Comparison of ENCODE assay signal across 18 cellular contexts in the genomic region with DNA sequence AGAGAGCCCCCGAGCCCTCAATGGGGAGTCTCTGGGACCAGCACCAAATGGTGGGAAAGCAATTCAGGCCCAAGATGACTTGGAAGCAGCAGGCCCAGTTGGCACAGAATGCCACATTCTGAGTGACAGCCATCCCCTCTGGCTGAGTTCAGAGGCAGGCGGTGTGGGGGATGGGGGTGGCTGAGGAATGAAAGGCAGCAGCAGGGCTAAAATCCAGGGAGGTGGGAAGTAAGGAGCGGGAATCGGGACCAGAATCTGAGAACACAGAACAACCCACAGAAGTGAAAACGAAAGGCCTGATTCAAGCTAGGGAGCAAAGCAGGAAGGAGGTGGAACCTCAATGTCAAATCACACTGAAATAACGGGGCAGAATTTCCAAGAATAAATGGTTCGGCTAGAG.
DNase-seq lines count a peak whose midpoint lies in the region; ATAC-seq, FAIRE-seq and TF ChIP-seq lines count a peak whose summit lies in the region.
"Had no signal": no experiment of that assay in that cellular context is flagged by ENCODE, and none has a peak within 500 bp of the region (broad histone marks: within the 10 kb centered on the region; RNA-seq: fewer than 3 reads in every experiment).

No MANE protein-coding gene starts in this region.

- no peaks in the 10 kb centered on the region for H4K20me1 ChIP-seq in HepG2 (ENCODE audit: insufficient read depth, low read length)

- no peak for FAIRE-seq in HepG2 (lab: Jason Lieb, UNC)
- FAIRE-seq: urothelium cell line had no signal

- H3K4me1 ChIP-seq in HUES48 (ENCODE audit: control insufficient read depth, insufficient read depth, low read length) (peaks cover 14% of the 10 kb centered on the region), HepG2 (ENCODE audit: insufficient read depth, low read length) (no peaks in the 10 kb centered on the region)

- BruUV-seq in HepG2 (replicated peaks; lab: Mats Ljungman, UMichigan) = no TSS peak

- H3K4me3 ChIP-seq in HUES48 (ENCODE audit: low read depth, low read length) (no peak overlapping the region), dorsolateral prefrontal cortex (peak overlapping the region in 18 of 59 donors; percentile 0 to 44 (median 10)), HepG2 (replicated peaks in 1 of 3; ENCODE audit: insufficient read depth in 1 of 3, low read depth in 2 of 3, low read length in 3 of 3) (no peak overlapping the region)

- H3K9me3 ChIP-seq in HUES48 (ENCODE audit: control insufficient read depth, insufficient read depth, low read length) (no peaks in the 10 kb centered on the region), HepG2 (ENCODE audit: low read length) (no peaks in the 10 kb centered on the region)

- H3K36me3 ChIP-seq in HUES48 (ENCODE audit: control insufficient read depth, insufficient read depth, low read length) (no peaks in the 10 kb centered on the region), HepG2 (replicated peaks in 1 of 2; ENCODE audit: control insufficient read depth in 1 of 2, insufficient read depth in 2 of 2, low read length in 2 of 2) (no peaks in the 10 kb centered on the region)

- in situ Hi-C loops in HepG2 (cut with HindIII; ENCODE audit: extremely low pct_ligation_motif_present, low pct_unique_long_range_greater_than_20kb) = no loop called here

- ATAC-seq in stimulated activated naive CD8-positive, alpha-beta T cell treated with anti-CD3 and anti-CD28 coated beads, Interleukin-15, amount 100 ng/mL, for 72 hours = no peak
- ATAC-seq in HepG2 = no peak
- ATAC-seq in activated CD8-positive, alpha-beta memory T cell treated with anti-CD3 and anti-CD28 coated beads, Interleukin-2, amount 10 ng/mL, durations not matched to agents 7 days and 5 days = no peak

- TF ChIP-seq CTCF in dorsolateral prefrontal cortex (IDR thresholded peaks at IDR 0.05 in 54 of 56, conservative IDR thresholded peaks at IDR 0.05 in 2 of 56; ENCODE audit: low read depth in 1 of 56, partially characterized antibody in 56 of 56) (no peak), nephron (IDR thresholded peaks at IDR 0.05; ENCODE audit: unreplicated experiment in 3 of 3) (no peak), HepG2 (CRISPR knock-in tag; IDR thresholded peaks at IDR 0.05) (no peak)

- H3K36me3 Mint-ChIP-seq in nephron (ENCODE audit: low read depth) = peaks cover 13% of the 10 kb centered on the region
- no peaks in the 10 kb centered on the region for H3K36me3 Mint-ChIP-seq in activated CD8-positive, alpha-beta memory T cell treated with anti-CD3 and anti-CD28 coated beads, Interleukin-2, amount 10 ng/mL, durations not matched to agents 7 days and 5 days

- H3K9me3 Mint-ChIP-seq in nephron = no peaks in the 10 kb centered on the region
- no peaks in the 10 kb centered on the region for H3K9me3 Mint-ChIP-seq in stimulated activated naive CD8-positive, alpha-beta T cell treated with anti-CD3 and anti-CD28 coated beads, Interleukin-15, amount 100 ng/mL, for 72 hours
- no peaks in the 10 kb centered on the region for H3K9me3 Mint-ChIP-seq in activated CD8-positive, alpha-beta memory T cell treated with anti-CD3 and anti-CD28 coated beads, Interleukin-2, amount 10 ng/mL, durations not matched to agents 7 days and 5 days (ENCODE audit: low read depth)
- H3K9me3 Mint-ChIP-seq: activated CD4-positive, alpha-beta T cell treated with anti-CD3 and anti-CD28 coated beads, Interleukin-2, amount 10 ng/mL, durations not matched to agents 24 days and 14 days; dendritic cell treated with granulocyte-macrophage colony-stimulating factor and Interleukin-4, amounts not matched to agents 40 ng/mL and 50 ng/mL, for 4 days had no signal

- no peaks in the 10 kb centered on the region for H3K27me3 ChIP-seq in HUES48 (ENCODE audit: control insufficient read depth, insufficient read depth, low read length)
- no peaks in the 10 kb centered on the region for H3K27me3 ChIP-seq in dorsolateral prefrontal cortex
- H3K27me3 ChIP-seq in HepG2 (ENCODE audit: control insufficient read depth in 1 of 2, insufficient read depth in 2 of 2, low read length in 2 of 2) = peaks cover 0 to 1% of the 10 kb centered on the region in 2 experiments; a peak in 1 of 5 replicates

- H3K27ac ChIP-seq in HUES48 (ENCODE audit: low read depth, low read length) (peak overlapping the region; percentile 2), dorsolateral prefrontal cortex (peak overlapping the region; percentile 80 to 99 (median 96)), substantia nigra (ENCODE audit: low read depth, low read length, poor library complexity, severe bottlenecking) (peak overlapping the region; percentile 94), HepG2 (ENCODE audit: extremely low read length, insufficient read depth, low read length) (no peak overlapping the region)
- H3K27ac ChIP-seq: epithelial cell of prostate, RWPE1 had no signal

- H3K27me3 Mint-ChIP-seq in nephron (ENCODE audit: low read depth) = no peaks in the 10 kb centered on the region
- H3K27me3 Mint-ChIP-seq in stimulated activated naive CD8-positive, alpha-beta T cell treated with anti-CD3 and anti-CD28 coated beads, Interleukin-15, amount 100 ng/mL, for 72 hours = no peaks in the 10 kb centered on the region
- no peaks in the 10 kb centered on the region for H3K27me3 Mint-ChIP-seq in activated CD8-positive, alpha-beta memory T cell treated with anti-CD3 and anti-CD28 coated beads, Interleukin-2, amount 10 ng/mL, durations not matched to agents 7 days and 5 days
- H3K27me3 Mint-ChIP-seq: activated CD4-positive, alpha-beta T cell treated with anti-CD3 and anti-CD28 coated beads, Interleukin-2, amount 10 ng/mL, durations not matched to agents 24 days and 14 days; dendritic cell treated with granulocyte-macrophage colony-stimulating factor and Interleukin-4, amounts not matched to agents 40 ng/mL and 50 ng/mL, for 4 days had no signal

- no peak overlapping the region for H3K4me3 Mint-ChIP-seq in nephron
- H3K4me3 Mint-ChIP-seq in stimulated activated naive CD8-positive, alpha-beta T cell treated with anti-CD3 and anti-CD28 coated beads, Interleukin-15, amount 100 ng/mL, for 72 hours = no peak overlapping the region
- no peak overlapping the region for H3K4me3 Mint-ChIP-seq in activated CD8-positive, alpha-beta memory T cell treated with anti-CD3 and anti-CD28 coated beads, Interleukin-2, amount 10 ng/mL, durations not matched to agents 7 days and 5 days
- H3K4me3 Mint-ChIP-seq: activated CD4-positive, alpha-beta T cell treated with anti-CD3 and anti-CD28 coated beads, Interleukin-2, amount 10 ng/mL, durations not matched to agents 24 days and 14 days; dendritic cell treated with granulocyte-macrophage colony-stimulating factor and Interleukin-4, amounts not matched to agents 40 ng/mL and 50 ng/mL, for 4 days had no signal

- H3K4me1 Mint-ChIP-seq in nephron = peaks cover 21% of the 10 kb centered on the region
- no peaks in the 10 kb centered on the region for H3K4me1 Mint-ChIP-seq in stimulated activated naive CD8-positive, alpha-beta T cell treated with anti-CD3 and anti-CD28 coated beads, Interleukin-15, amount 100 ng/mL, for 72 hours
- H3K4me1 Mint-ChIP-seq in activated CD8-positive, alpha-beta memory T cell treated with anti-CD3 and anti-CD28 coated beads, Interleukin-2, amount 10 ng/mL, durations not matched to agents 7 days and 5 days = peaks cover 8% of the 10 kb centered on the region
- H3K4me1 Mint-ChIP-seq: activated CD4-positive, alpha-beta T cell treated with anti-CD3 and anti-CD28 coated beads, Interleukin-2, amount 10 ng/mL, durations not matched to agents 24 days and 14 days had no signal

- H3K79me2 ChIP-seq in HepG2 (ENCODE audit: insufficient read depth, low read length) = no peaks in the 10 kb centered on the region

- no peak overlapping the region for H2AFZ ChIP-seq in HepG2 (ENCODE audit: low read length)

- no peak for TF ChIP-seq EP300 in HepG2 (IDR thresholded peaks at IDR 0.05; ENCODE audit: low read depth in 2 of 2, low read length in 2 of 2)
- no peak for TF ChIP-seq EP300 in HepG2 (CRISPR knock-in tag; IDR thresholded peaks at IDR 0.05; ENCODE audit: borderline replicate concordance)

- no peak for TF ChIP-seq POLR2A in HepG2 (IDR thresholded peaks at IDR 0.05; ENCODE audit: insufficient read depth in 1 of 2, low read depth in 2 of 2, low read length in 2 of 2)

- no peak overlapping the region for H3K4me2 ChIP-seq in HepG2 (ENCODE audit: low read depth, low read length)

- CTCF ChIA-PET in HepG2 (lab: Yijun Ruan, JAX; ENCODE audit: low intra/inter-chr PET ratio, low total read pairs) = no interaction called here
- CTCF ChIA-PET in activated CD8-positive, alpha-beta memory T cell treated with anti-CD3 and anti-CD28 coated beads, Interleukin-2, amount 10 ng/mL, durations not matched to agents 7 days and 5 days (lab: Charles Lee) = no interaction called here

- 85% methylated on average over 7 of the region's 7 CpGs for WGBS in HepG2 (ENCODE audit: low lambda C conversion rate)

- H3K9ac ChIP-seq in HUES48 (ENCODE audit: low read depth, low read length) = no peak overlapping the region
- no peak overlapping the region for H3K9ac ChIP-seq in HepG2 (ENCODE audit: insufficient read depth, low read depth, low read length)

- peak overlapping the region in 2 of 3 experiments; percentile 9 to 11 for H3K27ac Mint-ChIP-seq in nephron
- no peak overlapping the region for H3K27ac Mint-ChIP-seq in stimulated activated naive CD8-positive, alpha-beta T cell treated with anti-CD3 and anti-CD28 coated beads, Interleukin-15, amount 100 ng/mL, for 72 hours
- H3K27ac Mint-ChIP-seq in activated CD8-positive, alpha-beta memory T cell treated with anti-CD3 and anti-CD28 coated beads, Interleukin-2, amount 10 ng/mL, durations not matched to agents 7 days and 5 days = no peak overlapping the region
- H3K27ac Mint-ChIP-seq: activated CD4-positive, alpha-beta T cell treated with anti-CD3 and anti-CD28 coated beads, Interleukin-2, amount 10 ng/mL, durations not matched to agents 24 days and 14 days; dendritic cell treated with granulocyte-macrophage colony-stimulating factor and Interleukin-4, amounts not matched to agents 40 ng/mL and 50 ng/mL, for 4 days had no signal

- intact Hi-C loops in dorsolateral prefrontal cortex (cut with DNase I) (loop anchor here (5.0 to 10.0 kb wide), 2 partner anchors 56 to 127 kb away; no protein-coding TSS in a partner anchor), HepG2 (cut with micrococcal nuclease; ENCODE audit: unreplicated experiment) (no loop called here)

- POLR2A ChIA-PET in HepG2 (lab: Yijun Ruan, JAX) = no interaction called here

- DNase-seq in dorsolateral prefrontal cortex (peak in 6 of 10 donors; percentile 58 to 77 (median 70)), substantia nigra (lab: John Stamatoyannopoulos, UW) (peak in 33 of 49 donors; percentile 28 to 75 (median 48)), HepG2 (ENCODE audit: low spot score) (no peak), dermis blood vessel endothelial cell (no peak)
- no peak for DNase-seq in stimulated activated naive CD8-positive, alpha-beta T cell treated with anti-CD3 and anti-CD28 coated beads, Interleukin-15, amount 100 ng/mL, for 72 hours
- DNase-seq in activated CD8-positive, alpha-beta memory T cell treated with anti-CD3 and anti-CD28 coated beads, Interleukin-2, amount 10 ng/mL, durations not matched to agents 7 days and 5 days = no peak
- DNase-seq: activated CD4-positive, alpha-beta T cell treated with anti-CD3 and anti-CD28 coated beads, Interleukin-2, amount 10 ng/mL, durations not matched to agents 24 days and 14 days; activated CD8-positive, alpha-beta memory T cell treated with anti-CD3 and anti-CD28 coated beads, Interleukin-2, amount 50 U/mL, for 4 hours; KG1; MV-4-11; NCI-H2029; stimulated activated CD4-positive, alpha-beta T cell treated with anti-CD3 and anti-CD28 coated beads, Interleukin-12 subunit alpha, Interleukin-12 subunit beta, amount 100 ng/mL, for 4 hours had no signal

- no peak for TF ChIP-seq RAD21 in HepG2 (CRISPR knock-in tag; IDR thresholded peaks at IDR 0.05)

Comparison
In these comparisons a context has a peak if more than half of its experiments do, and no peak if none do; other contexts are left out.
1. DNase-seq: peak in dorsolateral prefrontal cortex (6 of 10) and substantia nigra (33 of 49); none in stimulated activated naive CD8-positive, alpha-beta T cell treated with anti-CD3 and anti-CD28 coated beads, Interleukin-15, amount 100 ng/mL, for 72 hours (0 of 2), HepG2 (single experiment), dermis blood vessel endothelial cell (single experiment) and activated CD8-positive, alpha-beta memory T cell treated with anti-CD3 and anti-CD28 coated beads, Interleukin-2, amount 10 ng/mL, durations not matched to agents 7 days and 5 days (single experiment).
2. H3K27ac Mint-ChIP-seq: peak in nephron (2 of 3); none in stimulated activated naive CD8-positive, alpha-beta T cell treated with anti-CD3 and anti-CD28 coated beads, Interleukin-15, amount 100 ng/mL, for 72 hours (0 of 2) and activated CD8-positive, alpha-beta memory T cell treated with anti-CD3 and anti-CD28 coated beads, Interleukin-2, amount 10 ng/mL, durations not matched to agents 7 days and 5 days (single experiment).